Comparison of ENCODE assay signal across 9 cellular contexts in genomic region chr12:106140223-106140986, GRCh38. TPM values are rescaled to one million over a fixed set of nuclear protein-coding genes. Genes with fewer than 3 reads are reported as not detected.
DNase-seq lines count a peak whose midpoint lies in the region; ATAC-seq, FAIRE-seq and TF ChIP-seq lines count a peak whose summit lies in the region.
"Had no signal": no experiment of that assay in that cellular context is flagged by ENCODE, and none has a peak within 500 bp of the region (broad histone marks: within the 10 kb centered on the region; RNA-seq: fewer than 3 reads in every experiment).

No MANE protein-coding gene starts in this region.

- H3K4me1 ChIP-seq in SK-N-SH (ENCODE audit: control insufficient read depth in 1 of 2, insufficient read depth in 2 of 2, low read depth in 1 of 2, low read length in 1 of 2) (peaks cover 3 to 12% of the 10 kb centered on the region in 2 experiments; a peak in 2 of 4 replicates), HepG2 (ENCODE audit: insufficient read depth, low read length) (peaks cover 38% of the 10 kb centered on the region), testis (no peaks in the 10 kb centered on the region)

- H3K79me2 ChIP-seq in SK-N-SH (ENCODE audit: insufficient read depth) (peaks cover 57% of the 10 kb centered on the region), HepG2 (ENCODE audit: insufficient read depth, low read length) (no peaks in the 10 kb centered on the region)

- TF ChIP-seq POLR2A in HepG2 (IDR thresholded peaks at IDR 0.05; ENCODE audit: insufficient read depth in 1 of 2, low read depth in 2 of 2, low read length in 2 of 2) (no peak), testis (IDR thresholded peaks at IDR 0.05) (no peak)

- H3K27ac ChIP-seq in SK-N-SH (ENCODE audit: low read depth in 2 of 2, low read length in 1 of 2) (peak overlapping the region in 1 of 2 experiments; percentile 69; a peak in 1 of 4 replicates), HepG2 (ENCODE audit: extremely low read length, insufficient read depth, low read length) (no peak overlapping the region), testis (peak overlapping the region; percentile 86 to 92)

- TF ChIP-seq CTCF in SK-N-SH (IDR thresholded peaks at IDR 0.05) (no peak), HepG2 (CRISPR knock-in tag; IDR thresholded peaks at IDR 0.05) (no peak), testis (IDR thresholded peaks at IDR 0.05) (no peak)

- CTCF ChIA-PET in SK-N-SH (lab: Yijun Ruan, JAX), result interaction anchor here (1.4 to 4.6 kb wide), 3 partner anchors 9 to 719 kb away, joined by 3 to 76 read pairs (median 15); no protein-coding TSS in a partner anchor
- CTCF ChIA-PET in HepG2 (lab: Yijun Ruan, JAX; ENCODE audit: low intra/inter-chr PET ratio, low total read pairs), result no interaction called here

- BruUV-seq in HepG2 (replicated peaks; lab: Mats Ljungman, UMichigan), result TSS peak; percentile 64

- peaks cover 5% of the 10 kb centered on the region for H3K4me1 Mint-ChIP-seq in central memory CD8-positive, alpha-beta T cell

- no peaks in the 10 kb centered on the region for H3K9me2 ChIP-seq in SK-N-SH

- no peak overlapping the region for H3K27ac Mint-ChIP-seq in central memory CD8-positive, alpha-beta T cell (ENCODE audit: low read depth)

- in situ Hi-C loops in HepG2 (cut with HindIII; ENCODE audit: extremely low pct_ligation_motif_present, low pct_unique_long_range_greater_than_20kb), result loop anchor here (10.0 kb wide), 1 partner anchor 716 kb away; no protein-coding TSS in a partner anchor

- TF ChIP-seq EP300 in SK-N-SH (IDR thresholded peaks at IDR 0.05; ENCODE audit: borderline replicate concordance in 1 of 2, low read depth in 1 of 2, low read length in 1 of 2) (no peak), HepG2 (IDR thresholded peaks at IDR 0.05; ENCODE audit: low read depth in 2 of 2, low read length in 2 of 2) (no peak), HepG2 (CRISPR knock-in tag; IDR thresholded peaks at IDR 0.05; ENCODE audit: borderline replicate concordance) (no peak)

- FAIRE-seq in HepG2 (lab: Jason Lieb, UNC), result no peak

- H3F3A ChIP-seq in SK-N-SH (replicated peaks; ENCODE audit: insufficient read depth), result peaks cover 19% of the 10 kb centered on the region

- TF ChIP-seq RAD21 in SK-N-SH (IDR thresholded peaks at IDR 0.05; ENCODE audit: low read length), result no peak
- no peak for TF ChIP-seq RAD21 in HepG2 (CRISPR knock-in tag; IDR thresholded peaks at IDR 0.05)

- POLR2A ChIA-PET in SK-N-SH (lab: Yijun Ruan, JAX) (no interaction called here), HepG2 (lab: Yijun Ruan, JAX) (interaction anchor here (1.3 to 2.7 kb wide), 5 partner anchors 9 to 41 kb away, joined by 3 to 12 read pairs (median 9); no protein-coding TSS in a partner anchor)

- peaks cover 0 to 1% of the 10 kb centered on the region in 2 experiments for H3K36me3 ChIP-seq in SK-N-SH (replicated peaks in 1 of 2; ENCODE audit: control insufficient read depth in 1 of 2, insufficient read depth in 2 of 2, low read length in 1 of 2)
- H3K36me3 ChIP-seq in HepG2 (replicated peaks in 1 of 2; ENCODE audit: control insufficient read depth in 1 of 2, insufficient read depth in 2 of 2, low read length in 2 of 2), result no peaks in the 10 kb centered on the region
- no peaks in the 10 kb centered on the region for H3K36me3 ChIP-seq in testis (ENCODE audit: low read depth, missing control alignments)

- H3K27me3 ChIP-seq in SK-N-SH (ENCODE audit: insufficient read depth) (no peaks in the 10 kb centered on the region), HepG2 (ENCODE audit: control insufficient read depth in 1 of 2, insufficient read depth in 2 of 2, low read length in 2 of 2) (peaks cover 0 to 13% of the 10 kb centered on the region in 2 experiments; a peak in 2 of 5 replicates), testis (no peaks in the 10 kb centered on the region)

- WGBS in SK-N-SH (ENCODE audit: low lambda C conversion rate), result 98% methylated on average over 15 of the region's 15 CpGs
- WGBS in HepG2 (ENCODE audit: low lambda C conversion rate), result 49% methylated on average over 15 of the region's 15 CpGs
- WGBS in testis, 2 donors, result 34 to 61% methylated on average over 15 of the region's 15 CpGs

- H3K9me3 ChIP-seq in SK-N-SH (no peaks in the 10 kb centered on the region), HepG2 (ENCODE audit: low read length) (no peaks in the 10 kb centered on the region), testis (no peaks in the 10 kb centered on the region)

- no peak for DNase-seq in SK-N-SH
- DNase-seq in central memory CD8-positive, alpha-beta T cell (ENCODE audit: low spot score in 2 of 2), result no peak
- no peak for DNase-seq in HepG2 (ENCODE audit: low spot score)
- no peak for DNase-seq in testis
- no peak for DNase-seq in activated CD4-positive, alpha-beta T cell treated with anti-CD3 and anti-CD28 coated beads for 1 hour
- no peak for DNase-seq in HPDE6-E6E7 (ENCODE audit: extremely low spot score)
- DNase-seq: NCI-H1694 treated with DMSO at 0.1 percent for 48 hours had no signal

- H3K4me3 Mint-ChIP-seq in central memory CD8-positive, alpha-beta T cell, result peak overlapping the region; percentile 41

- peaks cover 4% of the 10 kb centered on the region for H3K36me3 Mint-ChIP-seq in central memory CD8-positive, alpha-beta T cell (ENCODE audit: insufficient read depth)

- H2AFZ ChIP-seq in SK-N-SH (ENCODE audit: low read depth) (no peak overlapping the region), HepG2 (ENCODE audit: low read length) (no peak overlapping the region)

- H3K4me3 ChIP-seq in SK-N-SH (ENCODE audit: low read depth in 2 of 2, low read length in 1 of 2), result no peak overlapping the region
- H3K4me3 ChIP-seq in HepG2 (replicated peaks in 1 of 3; ENCODE audit: insufficient read depth in 1 of 3, low read depth in 2 of 3, low read length in 3 of 3), result peak overlapping the region; percentile 70 to 82 (median 73)
- H3K4me3 ChIP-seq in testis, result peak overlapping the region; percentile 77 to 81

- H3K4me2 ChIP-seq in SK-N-SH, result peak overlapping the region; percentile 88
- peak overlapping the region; percentile 73 for H3K4me2 ChIP-seq in HepG2 (ENCODE audit: low read depth, low read length)

- no peak overlapping the region for H3K9ac ChIP-seq in SK-N-SH
- H3K9ac ChIP-seq in HepG2 (ENCODE audit: insufficient read depth, low read depth, low read length), result peak overlapping the region; percentile 74

- intact Hi-C loops in HepG2 (cut with micrococcal nuclease; ENCODE audit: unreplicated experiment), result no loop called here
- intact Hi-C loops in testis (cut with DNase I; ENCODE audit: low total_unique reads), result no loop called here

- no peaks in the 10 kb centered on the region for H3K9me3 Mint-ChIP-seq in central memory CD8-positive, alpha-beta T cell

- H4K20me1 ChIP-seq in SK-N-SH (ENCODE audit: insufficient read depth) (peaks cover 7% of the 10 kb centered on the region; the same call in 1 of the 2 replicates), HepG2 (ENCODE audit: insufficient read depth, low read length) (no peaks in the 10 kb centered on the region)

- peaks cover 73% of the 10 kb centered on the region for H3K27me3 Mint-ChIP-seq in central memory CD8-positive, alpha-beta T cell

- no peak for ATAC-seq in SK-N-SH treated with all-trans-retinoic acid at 6 μM for 48 hours
- no peak for ATAC-seq in central memory CD8-positive, alpha-beta T cell (replicated peaks; ENCODE audit: extremely low read depth, poor library complexity, severe bottlenecking)
- ATAC-seq in HepG2, result peak; percentile 2; the same call in 1 of the 3 replicates
- ATAC-seq in HG03108 (IDR thresholded peaks at IDR 0.05; ENCODE audit: unreplicated experiment), result no peak

TF ChIP-seq in SK-N-SH, 30 proteins besides CTCF, POLR2A, EP300 and RAD21 (continues in another document):
- TF ChIP-seq FOXM1 (IDR thresholded peaks at IDR 0.05; ENCODE audit: low read depth) (no peak), MEF2A (IDR thresholded peaks at IDR 0.05; ENCODE audit: borderline replicate concordance, low read depth) (no peak), NRF1 (IDR thresholded peaks at IDR 0.05; ENCODE audit: low read depth, low read length) (no peak)

TF ChIP-seq in SK-N-SH treated with all-trans-retinoic acid at 6 μM for 48 hours, 23 proteins besides CTCF, POLR2A, EP300 and RAD21 (continues in another document):
- TF ChIP-seq GLIS3 (CRISPR knock-in tag; IDR thresholded peaks at IDR 0.05), result no peak
- no peak for TF ChIP-seq ZNF565 (CRISPR knock-in tag; conservative IDR thresholded peaks at IDR 0.05; ENCODE audit: low read depth)
- TF ChIP-seq RARB (CRISPR knock-in tag; IDR thresholded peaks at IDR 0.05), result no peak
- no peak for TF ChIP-seq ISL1 (CRISPR knock-in tag; IDR thresholded peaks at IDR 0.05)

TF ChIP-seq in HepG2, 621 proteins besides CTCF, POLR2A, EP300 and RAD21 (continues in another document):
- TF ChIP-seq ZNF660 (CRISPR knock-in tag; IDR thresholded peaks at IDR 0.05; ENCODE audit: borderline replicate concordance, low read depth) (no peak), ZNF367 (CRISPR knock-in tag; IDR thresholded peaks at IDR 0.05; ENCODE audit: borderline replicate concordance) (no peak)

RNA-seq across cellular contexts. Expression of gene NUAK1, which starts 1.7 kb away (rescaled TPM):
- polyA plus RNA-seq in SK-N-SH (2012; rRNA removed) (8.1 and 11.3 TPM in 2 replicates), HepG2 (2011; rRNA removed) (0.74 and 1.7 TPM in 2 replicates), testis (ENCODE audit: insufficient read depth, low read depth, low replicate concordance) (9.1 TPM)
- polyA plus RNA-seq in SK-N-SH (2012; cell fraction: cytosol; rRNA removed), result 9.5 and 10.7 TPM in 2 replicates
- polyA plus RNA-seq in SK-N-SH (2012; cell fraction: nucleus; rRNA removed), result 12.0 and 18.7 TPM in 2 replicates
- total RNA-seq in HepG2 (2016; rRNA removed; fragmentation: Illumina TruSeq; extraction: Trizol) (1.9 and 2.0 TPM in 2 replicates), testis (1 to 10 TPM; 6.6 to 8.2 TPM)
- total RNA-seq in HepG2 (2016; cell fraction: cytosol; rRNA removed; fragmentation: Illumina TruSeq; extraction: Trizol; ENCODE audit: low read depth), result 0.20 and 1.1 TPM in 2 replicates
- 1.7 and 2.1 TPM in 2 replicates for total RNA-seq in HepG2 (2016; cell fraction: insoluble cytoplasmic fraction; rRNA removed; fragmentation: Illumina TruSeq; extraction: Trizol)
- 1.1 and 1.8 TPM in 2 replicates for total RNA-seq in HepG2 (2016; cell fraction: membrane; rRNA removed; fragmentation: Illumina TruSeq; extraction: Trizol)
- 1.8 and 1.9 TPM in 2 replicates for total RNA-seq in HepG2 (2016; cell fraction: nucleus; rRNA removed; fragmentation: Illumina TruSeq; extraction: Trizol)
- polyA plus RNA-seq in HepG2 (2011; cell fraction: cytosol; rRNA removed), result 0.79 and 1.2 TPM in 2 replicates
- 0.69 and 1.3 TPM in 2 replicates for polyA plus RNA-seq in HepG2 (2011; cell fraction: nucleus; rRNA removed)
- polyA plus RNA-seq in HepG2 (2012), result 0.40 and 1.4 TPM in 2 replicates
- polyA plus RNA-seq in HepG2 (2016; cell fraction: cytosol; fragmentation: Illumina TruSeq; extraction: Trizol; ENCODE audit: low read depth), result 0.08 and 0.11 TPM in 2 replicates
- 1.7 TPM in 2 replicates for polyA plus RNA-seq in HepG2 (2016; cell fraction: insoluble cytoplasmic fraction; fragmentation: Illumina TruSeq; extraction: Trizol; ENCODE audit: low read depth)
- polyA plus RNA-seq in HepG2 (2016; cell fraction: membrane; fragmentation: Illumina TruSeq; extraction: Trizol; ENCODE audit: low read depth), result 0.32 and 0.37 TPM in 2 replicates
- polyA plus RNA-seq in HepG2 (2016; cell fraction: nucleus; fragmentation: Illumina TruSeq; extraction: Trizol; ENCODE audit: insufficient read depth, low read depth), result 1.9 TPM in 2 replicates
- 2.5 and 4.9 TPM in 2 replicates for polyA minus RNA-seq in HepG2 (2011; rRNA and poly(A)+ RNA removed; ENCODE audit: low replicate concordance)
- 0.89 and 1.6 TPM in 2 replicates for polyA minus RNA-seq in HepG2 (2011; cell fraction: cytosol; rRNA and poly(A)+ RNA removed)
- polyA minus RNA-seq in HepG2 (2011; cell fraction: nucleus; rRNA and poly(A)+ RNA removed), result 1.6 and 2.3 TPM in 2 replicates

Comparison
In these comparisons a context has a peak if more than half of its experiments do, and no peak if none do; other contexts are left out.
1. H3K4me3 ChIP-seq: peak in HepG2 (3 of 3) and testis (2 of 2); none in SK-N-SH (0 of 2).